Comparison of ENCODE assay signal across 23 cellular contexts in the genomic region with DNA sequence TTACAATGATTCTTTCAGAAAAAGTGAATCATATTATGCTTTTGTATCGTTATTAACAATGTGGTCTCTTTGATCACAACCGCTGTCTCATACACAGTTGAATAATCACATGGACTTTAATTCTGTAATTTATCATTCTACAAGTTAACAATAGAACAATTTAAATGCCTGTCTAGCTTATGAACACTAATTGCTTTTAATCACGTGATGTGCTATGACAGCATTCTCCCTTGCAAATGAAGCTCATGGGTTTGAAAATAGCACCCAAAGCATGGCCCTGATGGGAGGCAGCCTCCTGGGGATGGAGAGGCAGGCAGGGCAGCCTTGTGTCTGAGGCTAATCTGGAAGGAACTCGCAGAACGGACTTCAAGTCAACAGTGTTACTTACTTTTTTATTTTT.
"Had no signal": no experiment of that assay in that cellular context is flagged by ENCODE, and none has a peak within 500 bp of the region (broad histone marks: within the 10 kb centered on the region; RNA-seq: fewer than 3 reads in every experiment).

No MANE protein-coding gene starts in this region.

- H2AFZ ChIP-seq: parathyroid adenoma had no signal

- H3K79me2 ChIP-seq: parathyroid adenoma had no signal

- H3K27me3 ChIP-seq: adrenal gland, ascending aorta, neutrophil, sigmoid colon, testis had no signal

- ATAC-seq: activated T-cell treated with anti-CD3 and anti-CD28 coated beads, Interleukin-2, amount 50 U/mL, for 4 hours; natural killer cell treated with Interleukin-12 subunit alpha and Interleukin-12 subunit beta and Interleukin-15 and Interleukin-18, amount 100 ng/mL, for 72 hours; stimulated activated naive B cell treated with anti-CD40 and anti-IgM and Interleukin-4, amounts not matched to agents 10 μg/mL and 1 μg/mL and 100 μg/mL, for 72 hours; WTC11 had no signal

- H3K27ac ChIP-seq: adrenal gland, ascending aorta, coronary artery, epithelial cell of prostate, neutrophil, parathyroid adenoma, sigmoid colon, testis had no signal

- H3K4me3 ChIP-seq: adrenal gland, ascending aorta, coronary artery, sigmoid colon, smooth muscle cell, testis had no signal

- H3K4me1 ChIP-seq: adrenal gland, ascending aorta, parathyroid adenoma, sigmoid colon, testis had no signal

- DNase-seq: activated CD4-positive, alpha-beta T cell treated with anti-CD3 and anti-CD28 coated beads, Interleukin-2, amount 50 U/mL, for 4 hours; activated CD8-positive, alpha-beta memory T cell treated with anti-CD3 and anti-CD28 coated beads for 24 hours; activated CD8-positive, alpha-beta memory T cell treated with anti-CD3 and anti-CD28 coated beads, Interleukin-2, amount 50 U/mL, for 4 hours; activated naive CD4-positive, alpha-beta T cell; activated T-cell treated with anti-CD3 and anti-CD28 coated beads, Interleukin-2, amount 50 U/mL, for 4 hours; adrenal gland; cerebellar nuclear complex; foreskin fibroblast; glutamatergic neuron; sigmoid colon; stimulated activated CD4-positive, alpha-beta T cell treated with anti-CD3 and anti-CD28 coated beads, Interleukin-15, amount 100 ng/mL, for 24 hours; stimulated activated naive B cell treated with anti-CD40 and anti-IgM and Interleukin-4, amounts not matched to agents 10 μg/mL and 1 μg/mL and 100 μg/mL, for 72 hours; T1000; testis; trophoblast cell had no signal

- H3K36me3 ChIP-seq: adrenal gland, ascending aorta, neutrophil, sigmoid colon had no signal

- H3K4me2 ChIP-seq: smooth muscle cell had no signal

- H3K9ac ChIP-seq: parathyroid adenoma had no signal

- H3K9me3 ChIP-seq: adrenal gland, ascending aorta, neutrophil, sigmoid colon, testis had no signal
